In genomic region chr2:216651370-216651881, GRCh38 we compare ENCODE assay signal across 16 cellular contexts. TPM values are rescaled to one million over a fixed set of nuclear protein-coding genes. Genes with fewer than 3 reads are reported as not detected.
DNase-seq lines count a peak whose midpoint lies in the region; ATAC-seq and TF ChIP-seq lines count a peak whose summit lies in the region.
"Had no signal": no experiment of that assay in that cellular context is flagged by ENCODE, and none has a peak within 500 bp of the region (broad histone marks: within the 10 kb centered on the region; RNA-seq: fewer than 3 reads in every experiment).

No MANE protein-coding gene starts in this region.

- no peak for TF ChIP-seq CTCF in HCT116 (IDR thresholded peaks at IDR 0.05 in 2 of 3, conservative IDR thresholded peaks at IDR 0.05 in 1 of 3; ENCODE audit: borderline replicate concordance in 1 of 3, insufficient read depth in 1 of 3, low read depth in 2 of 3, low read length in 2 of 3)

- H4K12ac ChIP-seq in trophoblast cell (ENCODE audit: low read depth, low read length), result no peak overlapping the region

- no peak for TF ChIP-seq RAD21 in HCT116 (IDR thresholded peaks at IDR 0.05; ENCODE audit: low read depth)

- H2AFZ ChIP-seq in HCT116 (ENCODE audit: low read depth, low read length, poor library complexity, severe bottlenecking), result no peak overlapping the region
- H2AFZ ChIP-seq in trophoblast cell (ENCODE audit: insufficient read depth, low read length, poor library complexity), result no peak overlapping the region

- H2BK12ac ChIP-seq in trophoblast cell (ENCODE audit: low read length), result no peak overlapping the region

- H3K79me2 ChIP-seq in HCT116 (ENCODE audit: insufficient read depth, low read length) (peaks cover 9% of the 10 kb centered on the region; the same call in 1 of the 2 replicates), trophoblast cell (ENCODE audit: control insufficient read depth, insufficient read depth, low read length, poor library complexity) (no peaks in the 10 kb centered on the region)

- H3K27me3 ChIP-seq in HCT116 (ENCODE audit: insufficient read depth, low read length), result no peaks in the 10 kb centered on the region
- no peaks in the 10 kb centered on the region for H3K27me3 ChIP-seq in trophoblast cell (ENCODE audit: insufficient read depth, low read length)
- H3K27me3 ChIP-seq: cardiac muscle cell had no signal

- H2BK120ac ChIP-seq in trophoblast cell (ENCODE audit: insufficient read depth, low read length, poor library complexity), result no peak overlapping the region

- no peak for TF ChIP-seq POLR2A in HCT116 (IDR thresholded peaks at IDR 0.05; ENCODE audit: borderline replicate concordance, extremely low read depth, insufficient read depth, insufficient read length)

- no peak overlapping the region for H4K8ac ChIP-seq in trophoblast cell (ENCODE audit: low read depth, low read length)

- POLR2A ChIA-PET in HCT116 (lab: Charles Lee), result no interaction called here

- H3K27ac ChIP-seq in HCT116 (ENCODE audit: low read depth, low read length) (no peak overlapping the region), trophoblast cell (ENCODE audit: low read depth, low read length) (no peak overlapping the region)
- H3K27ac ChIP-seq: cardiac muscle cell had no signal

- H3K36me3 ChIP-seq in HCT116 (ENCODE audit: control insufficient read depth in 1 of 2, insufficient read depth in 2 of 2, low read length in 2 of 2) (no peaks in the 10 kb centered on the region), trophoblast cell (ENCODE audit: control insufficient read depth in 1 of 2, insufficient read depth in 2 of 2, low read length in 2 of 2) (peaks cover 8 to 12% of the 10 kb centered on the region in 2 experiments)
- H3K36me3 ChIP-seq: cardiac muscle cell had no signal

- H2AK5ac ChIP-seq in trophoblast cell (ENCODE audit: low read length), result no peak overlapping the region

- CTCF ChIA-PET in HCT116 (lab: Charles Lee), result no interaction called here

- whole genome bisulfite sequencing in trophoblast cell (ENCODE audit: extremely low coverage, insufficient coverage, insufficient read length), result no CpG with 5 or more reads among the region's 6 CpGs

- peaks cover 2 to 22% of the 10 kb centered on the region in 2 experiments; a peak in 1 of 4 replicates for H3K4me1 ChIP-seq in HCT116 (ENCODE audit: control insufficient read depth in 1 of 2, insufficient read depth in 2 of 2, low read length in 2 of 2)
- peaks cover 14 to 26% of the 10 kb centered on the region in 2 experiments for H3K4me1 ChIP-seq in trophoblast cell (ENCODE audit: control insufficient read depth in 1 of 2, insufficient read depth in 2 of 2, low read length in 2 of 2)

- no peak overlapping the region for H3K4me3 ChIP-seq in HCT116 (replicated peaks in 1 of 2; ENCODE audit: low read depth in 1 of 2, low read length in 2 of 2)
- H3K4me3 ChIP-seq in trophoblast cell (ENCODE audit: low read depth, low read length), result no peak overlapping the region
- H3K4me3 ChIP-seq: cardiac muscle cell had no signal

- H3K9ac ChIP-seq in HCT116 (ENCODE audit: low read length) (no peak overlapping the region), trophoblast cell (ENCODE audit: low read length) (no peak overlapping the region)

- H4K20me1 ChIP-seq in HCT116 (ENCODE audit: insufficient read depth), result no peaks in the 10 kb centered on the region

- H3K23ac ChIP-seq in trophoblast cell (ENCODE audit: low read length), result no peak overlapping the region

- H3K14ac ChIP-seq in trophoblast cell (ENCODE audit: low read length), result no peak overlapping the region

- ATAC-seq in HCT116 (no peak), HG02973 (IDR thresholded peaks at IDR 0.05; ENCODE audit: unreplicated experiment) (no peak), HG03175 (IDR thresholded peaks at IDR 0.05; ENCODE audit: unreplicated experiment) (no peak), HG03196 (IDR thresholded peaks at IDR 0.05; ENCODE audit: unreplicated experiment) (no peak)
- ATAC-seq: right cardiac atrium had no signal

- no peaks in the 10 kb centered on the region for H3K79me1 ChIP-seq in trophoblast cell (ENCODE audit: low read length)

- peak overlapping the region; percentile 19 for H3K4ac ChIP-seq in trophoblast cell (ENCODE audit: low read depth, low read length)

- H3K9me2 ChIP-seq in HCT116 (ENCODE audit: insufficient read depth), result no peaks in the 10 kb centered on the region

- intact Hi-C loops in HCT116 (cut with micrococcal nuclease), result no loop called here

- no peaks in the 10 kb centered on the region for H3K9me3 ChIP-seq in HCT116 (ENCODE audit: control insufficient read depth in 1 of 2, insufficient read depth in 1 of 2, low read depth in 1 of 2, low read length in 2 of 2)
- H3K9me3 ChIP-seq in trophoblast cell (ENCODE audit: insufficient read depth, low read depth, low read length), result no peaks in the 10 kb centered on the region

- RAD21 ChIA-PET in HCT116 (lab: Charles Lee; ENCODE audit: low non-redundant PET in 1 of 2, low total read pairs in 2 of 2, uncharacterized antibody in 2 of 2, unreplicated experiment in 2 of 2), result no interaction called here

- H3K4me2 ChIP-seq in HCT116 (ENCODE audit: low read length), result 0 out of 2 replicates have a peak overlapping the region, but pooled peaks have one; percentile 14
- H3K4me2 ChIP-seq in trophoblast cell (ENCODE audit: low read length), result no peak overlapping the region

- DNase-seq in HCT116 (ENCODE audit: low read depth, low spot score), result no peak
- peak; percentile 80 for DNase-seq in amniotic epithelial cell (ENCODE audit: low read depth)
- peak; percentile 97 for DNase-seq in fibroblast of gingiva (ENCODE audit: low read depth)
- DNase-seq in trophoblast cell, result peak in 1 of 2 donors; percentile 47
- DNase-seq in NCI-H524 (lab: John Stamatoyannopoulos, UW), result no peak
- DNase-seq: activated CD4-positive, alpha-beta T cell treated with anti-CD3 and anti-CD28 coated beads for 1 hour; activated T-cell treated with anti-CD3 and anti-CD28 coated beads for 4 hours; foreskin melanocyte; GF-D8; KG1; NCI-H2171; right cardiac atrium had no signal

- no TSS peak for BruUV-seq in HCT116 (replicated peaks; lab: Mats Ljungman, UMichigan)

- H3K18ac ChIP-seq in trophoblast cell (ENCODE audit: low read length), result no peak overlapping the region

- H2BK5ac ChIP-seq in trophoblast cell (ENCODE audit: low read depth, low read length, poor library complexity), result no peak overlapping the region

- H4K91ac ChIP-seq in trophoblast cell (ENCODE audit: low read depth, low read length), result no peak overlapping the region

TF ChIP-seq in HCT116, 20 proteins besides CTCF, POLR2A, EP300 and RAD21:
- TF ChIP-seq ELF1 (IDR thresholded peaks at IDR 0.05; ENCODE audit: borderline replicate concordance, low read depth) (no peak), FOSL1 (IDR thresholded peaks at IDR 0.05; ENCODE audit: low read depth) (peak; percentile 49), JUND (IDR thresholded peaks at IDR 0.05) (peak; percentile 48; the same call in 1 of the 2 replicates), EGR1 (IDR thresholded peaks at IDR 0.05; ENCODE audit: low read depth) (no peak)

RNA-seq across cellular contexts. Expression of gene IGFBP2, which starts 18.2 kb away (rescaled TPM):
- total RNA-seq in HCT116 (2021; ENCODE audit: unreplicated experiment), result 143 TPM
- polyA plus RNA-seq in HCT116 (2012), result 167 and 179 TPM in 2 replicates
- 654 and 672 TPM in 2 replicates for polyA plus RNA-seq in trophoblast cell (2013)

RNA-seq across cellular contexts. Expression of gene IGFBP5, which starts 43.9 kb away (rescaled TPM):
- total RNA-seq in HCT116 (2021; ENCODE audit: unreplicated experiment), result 3.9 TPM
- polyA plus RNA-seq in HCT116 (2012), result 0.01 TPM in 2 replicates
- 356 and 375 TPM in 2 replicates for polyA plus RNA-seq in trophoblast cell (2013)

Comparison
In these comparisons a context has a peak if more than half of its experiments do, and no peak if none do; other contexts are left out.
1. DNase-seq: peak in amniotic epithelial cell (single experiment) and fibroblast of gingiva (single experiment); none in HCT116 (single experiment) and NCI-H524 (0 of 2).